In the genomic region with DNA sequence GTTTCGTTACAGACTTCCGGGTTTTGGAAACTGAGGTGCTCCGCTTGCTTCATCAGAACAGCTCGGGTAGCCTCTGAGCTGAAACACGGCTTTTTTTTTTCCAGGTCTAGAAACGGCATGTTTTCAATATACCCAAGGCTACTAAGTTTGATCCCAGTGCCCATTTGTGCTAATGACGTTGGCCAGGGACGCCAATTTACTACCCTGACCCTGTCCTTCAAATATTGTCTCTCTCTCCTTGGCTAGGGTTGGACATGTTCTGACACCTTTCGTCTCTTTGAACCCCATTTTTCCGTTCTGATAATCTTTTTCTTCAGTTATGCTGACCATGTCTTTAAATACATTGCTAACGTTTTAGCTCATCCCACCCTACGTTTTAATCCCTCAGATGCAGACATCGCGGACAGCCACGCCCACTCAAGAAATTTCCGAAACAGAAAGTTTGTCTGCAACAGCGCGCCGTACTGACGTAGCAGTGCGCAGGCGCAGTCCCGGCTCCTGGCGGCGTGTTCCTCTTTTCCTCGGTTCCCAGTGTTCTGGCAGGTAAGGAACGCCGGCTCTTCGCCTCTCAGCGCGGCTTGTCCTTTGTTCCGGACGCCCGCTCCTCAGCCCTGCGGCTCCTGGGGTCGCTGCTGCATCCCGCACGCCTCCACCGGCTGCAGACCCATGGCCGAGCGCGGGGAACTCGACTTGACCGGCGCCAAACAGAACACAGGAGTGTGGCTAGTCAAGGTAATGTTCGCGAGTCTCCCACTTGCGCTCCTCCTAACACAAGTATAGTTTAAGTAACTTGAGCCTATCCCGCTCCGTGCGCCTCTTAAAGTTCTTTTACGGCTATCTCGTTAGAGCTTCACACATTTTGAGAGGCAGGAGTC, we compare ENCODE assay signal across 1 cellular context.
TF ChIP-seq lines count a peak whose summit lies in the region.

Gene GTF2F2, plus strand, starts transcription at position 521 of the 875 bp plus-strand sequence. Its CDS starts 146 bp downstream, at position 667.

TF ChIP-seq in HepG2, 621 proteins besides CTCF, POLR2A, EP300 and RAD21 (continued from another document and continues in another):
- peak; percentile 41; the same call in 1 of the 2 replicates for TF ChIP-seq NRL (CRISPR knock-in tag; IDR thresholded peaks at IDR 0.05; ENCODE audit: borderline replicate concordance)
- TF ChIP-seq, protein P1, sequence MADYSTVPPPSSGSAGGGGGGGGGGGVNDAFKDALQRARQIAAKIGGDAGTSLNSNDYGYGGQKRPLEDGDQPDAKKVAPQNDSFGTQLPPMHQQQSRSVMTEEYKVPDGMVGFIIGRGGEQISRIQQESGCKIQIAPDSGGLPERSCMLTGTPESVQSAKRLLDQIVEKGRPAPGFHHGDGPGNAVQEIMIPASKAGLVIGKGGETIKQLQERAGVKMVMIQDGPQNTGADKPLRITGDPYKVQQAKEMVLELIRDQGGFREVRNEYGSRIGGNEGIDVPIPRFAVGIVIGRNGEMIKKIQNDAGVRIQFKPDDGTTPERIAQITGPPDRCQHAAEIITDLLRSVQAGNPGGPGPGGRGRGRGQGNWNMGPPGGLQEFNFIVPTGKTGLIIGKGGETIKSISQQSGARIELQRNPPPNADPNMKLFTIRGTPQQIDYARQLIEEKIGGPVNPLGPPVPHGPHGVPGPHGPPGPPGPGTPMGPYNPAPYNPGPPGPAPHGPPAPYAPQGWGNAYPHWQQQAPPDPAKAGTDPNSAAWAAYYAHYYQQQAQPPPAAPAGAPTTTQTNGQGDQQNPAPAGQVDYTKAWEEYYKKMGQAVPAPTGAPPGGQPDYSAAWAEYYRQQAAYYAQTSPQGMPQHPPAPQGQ (CRISPR knock-in tag; IDR thresholded peaks at IDR 0.05; ENCODE audit: borderline replicate concordance), result 0 out of 2 replicates have a peak, but pooled peaks have one; percentile 21
- TF ChIP-seq GLMP (CRISPR knock-in tag; IDR thresholded peaks at IDR 0.05; ENCODE audit: borderline replicate concordance), result no peak
- TF ChIP-seq ZFP36L1 (CRISPR knock-in tag; IDR thresholded peaks at IDR 0.05), result 0 out of 2 replicates have a peak, but pooled peaks have one; percentile 57
- TF ChIP-seq ZC3H13 (CRISPR knock-in tag; IDR thresholded peaks at IDR 0.05), result no peak
- TF ChIP-seq ZNF430 (CRISPR knock-in tag; IDR thresholded peaks at IDR 0.05), result no peak
- TF ChIP-seq CREB3 (CRISPR knock-in tag; IDR thresholded peaks at IDR 0.05), result no peak
- TF ChIP-seq, protein P2, sequence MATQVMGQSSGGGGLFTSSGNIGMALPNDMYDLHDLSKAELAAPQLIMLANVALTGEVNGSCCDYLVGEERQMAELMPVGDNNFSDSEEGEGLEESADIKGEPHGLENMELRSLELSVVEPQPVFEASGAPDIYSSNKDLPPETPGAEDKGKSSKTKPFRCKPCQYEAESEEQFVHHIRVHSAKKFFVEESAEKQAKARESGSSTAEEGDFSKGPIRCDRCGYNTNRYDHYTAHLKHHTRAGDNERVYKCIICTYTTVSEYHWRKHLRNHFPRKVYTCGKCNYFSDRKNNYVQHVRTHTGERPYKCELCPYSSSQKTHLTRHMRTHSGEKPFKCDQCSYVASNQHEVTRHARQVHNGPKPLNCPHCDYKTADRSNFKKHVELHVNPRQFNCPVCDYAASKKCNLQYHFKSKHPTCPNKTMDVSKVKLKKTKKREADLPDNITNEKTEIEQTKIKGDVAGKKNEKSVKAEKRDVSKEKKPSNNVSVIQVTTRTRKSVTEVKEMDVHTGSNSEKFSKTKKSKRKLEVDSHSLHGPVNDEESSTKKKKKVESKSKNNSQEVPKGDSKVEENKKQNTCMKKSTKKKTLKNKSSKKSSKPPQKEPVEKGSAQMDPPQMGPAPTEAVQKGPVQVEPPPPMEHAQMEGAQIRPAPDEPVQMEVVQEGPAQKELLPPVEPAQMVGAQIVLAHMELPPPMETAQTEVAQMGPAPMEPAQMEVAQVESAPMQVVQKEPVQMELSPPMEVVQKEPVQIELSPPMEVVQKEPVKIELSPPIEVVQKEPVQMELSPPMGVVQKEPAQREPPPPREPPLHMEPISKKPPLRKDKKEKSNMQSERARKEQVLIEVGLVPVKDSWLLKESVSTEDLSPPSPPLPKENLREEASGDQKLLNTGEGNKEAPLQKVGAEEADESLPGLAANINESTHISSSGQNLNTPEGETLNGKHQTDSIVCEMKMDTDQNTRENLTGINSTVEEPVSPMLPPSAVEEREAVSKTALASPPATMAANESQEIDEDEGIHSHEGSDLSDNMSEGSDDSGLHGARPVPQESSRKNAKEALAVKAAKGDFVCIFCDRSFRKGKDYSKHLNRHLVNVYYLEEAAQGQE (IDR thresholded peaks at IDR 0.05; ENCODE audit: borderline replicate concordance in 1 of 2, low read depth in 1 of 2, low read length in 2 of 2), result peak in 1 of 2 experiments; percentile 43; a peak in 1 of 4 replicates
- TF ChIP-seq HNRNPLL (IDR thresholded peaks at IDR 0.05; ENCODE audit: low read depth, low read length, poor library complexity, severe bottlenecking), result peak; percentile 78
- TF ChIP-seq, protein P3, sequence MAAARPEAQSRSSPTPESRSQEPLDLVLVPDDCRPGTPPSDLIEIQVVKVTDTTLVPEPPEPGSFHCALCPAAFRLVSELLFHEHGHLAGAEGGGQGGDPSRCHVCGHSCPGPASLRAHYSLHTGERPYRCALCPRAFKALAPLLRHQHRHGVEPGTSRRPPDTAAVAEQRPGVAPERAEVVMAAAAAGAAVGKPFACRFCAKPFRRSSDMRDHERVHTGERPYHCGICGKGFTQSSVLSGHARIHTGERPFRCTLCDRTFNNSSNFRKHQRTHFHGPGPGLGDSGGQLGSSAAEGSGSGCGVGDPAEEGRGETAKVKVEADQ (CRISPR knock-in tag; IDR thresholded peaks at IDR 0.05; ENCODE audit: borderline replicate concordance), result peak; percentile 43; the same call in 1 of the 2 replicates
- no peak for TF ChIP-seq TP53 (CRISPR knock-in tag; conservative IDR thresholded peaks at IDR 0.05)
- TF ChIP-seq ZBTB7A (CRISPR knock-in tag; IDR thresholded peaks at IDR 0.05), result no peak
- no peak for TF ChIP-seq ZNF850 (CRISPR knock-in tag; conservative IDR thresholded peaks at IDR 0.05)
- 0 out of 2 replicates have a peak, but pooled peaks have one; percentile 11 for TF ChIP-seq SOX13 (IDR thresholded peaks at IDR 0.05)
- peak in 1 of 2 experiments; percentile 48; a peak in 1 of 4 replicates for TF ChIP-seq SOX13 (CRISPR knock-in tag; conservative IDR thresholded peaks at IDR 0.05 in 1 of 2, IDR thresholded peaks at IDR 0.05 in 1 of 2)
- peak; percentile 96 for TF ChIP-seq ARID4A (CRISPR knock-in tag; IDR thresholded peaks at IDR 0.05; ENCODE audit: borderline replicate concordance)
- peak; percentile 84 for TF ChIP-seq KMT2A (CRISPR knock-in tag; IDR thresholded peaks at IDR 0.05)
- TF ChIP-seq TFDP2 (CRISPR knock-in tag; IDR thresholded peaks at IDR 0.05), result peak; percentile 52; the same call in 1 of the 2 replicates
- TF ChIP-seq, protein P4, sequence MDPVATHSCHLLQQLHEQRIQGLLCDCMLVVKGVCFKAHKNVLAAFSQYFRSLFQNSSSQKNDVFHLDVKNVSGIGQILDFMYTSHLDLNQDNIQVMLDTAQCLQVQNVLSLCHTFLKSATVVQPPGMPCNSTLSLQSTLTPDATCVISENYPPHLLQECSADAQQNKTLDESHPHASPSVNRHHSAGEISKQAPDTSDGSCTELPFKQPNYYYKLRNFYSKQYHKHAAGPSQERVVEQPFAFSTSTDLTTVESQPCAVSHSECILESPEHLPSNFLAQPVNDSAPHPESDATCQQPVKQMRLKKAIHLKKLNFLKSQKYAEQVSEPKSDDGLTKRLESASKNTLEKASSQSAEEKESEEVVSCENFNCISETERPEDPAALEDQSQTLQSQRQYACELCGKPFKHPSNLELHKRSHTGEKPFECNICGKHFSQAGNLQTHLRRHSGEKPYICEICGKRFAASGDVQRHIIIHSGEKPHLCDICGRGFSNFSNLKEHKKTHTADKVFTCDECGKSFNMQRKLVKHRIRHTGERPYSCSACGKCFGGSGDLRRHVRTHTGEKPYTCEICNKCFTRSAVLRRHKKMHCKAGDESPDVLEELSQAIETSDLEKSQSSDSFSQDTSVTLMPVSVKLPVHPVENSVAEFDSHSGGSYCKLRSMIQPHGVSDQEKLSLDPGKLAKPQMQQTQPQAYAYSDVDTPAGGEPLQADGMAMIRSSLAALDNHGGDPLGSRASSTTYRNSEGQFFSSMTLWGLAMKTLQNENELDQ (CRISPR knock-in tag; IDR thresholded peaks at IDR 0.05; ENCODE audit: borderline replicate concordance), result no peak
- no peak for TF ChIP-seq NCOA1 (CRISPR knock-in tag; IDR thresholded peaks at IDR 0.05)
- no peak for TF ChIP-seq ZNF773 (CRISPR knock-in tag; IDR thresholded peaks at IDR 0.05; ENCODE audit: borderline replicate concordance)
- TF ChIP-seq, protein P5, sequence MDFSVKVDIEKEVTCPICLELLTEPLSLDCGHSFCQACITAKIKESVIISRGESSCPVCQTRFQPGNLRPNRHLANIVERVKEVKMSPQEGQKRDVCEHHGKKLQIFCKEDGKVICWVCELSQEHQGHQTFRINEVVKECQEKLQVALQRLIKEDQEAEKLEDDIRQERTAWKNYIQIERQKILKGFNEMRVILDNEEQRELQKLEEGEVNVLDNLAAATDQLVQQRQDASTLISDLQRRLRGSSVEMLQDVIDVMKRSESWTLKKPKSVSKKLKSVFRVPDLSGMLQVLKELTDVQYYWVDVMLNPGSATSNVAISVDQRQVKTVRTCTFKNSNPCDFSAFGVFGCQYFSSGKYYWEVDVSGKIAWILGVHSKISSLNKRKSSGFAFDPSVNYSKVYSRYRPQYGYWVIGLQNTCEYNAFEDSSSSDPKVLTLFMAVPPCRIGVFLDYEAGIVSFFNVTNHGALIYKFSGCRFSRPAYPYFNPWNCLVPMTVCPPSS (IDR thresholded peaks at IDR 0.05), result no peak
- no peak for TF ChIP-seq PHB2 (IDR thresholded peaks at IDR 0.05; ENCODE audit: partially characterized antibody)
- no peak for TF ChIP-seq LBX2 (CRISPR knock-in tag; IDR thresholded peaks at IDR 0.05; ENCODE audit: borderline replicate concordance)
- TF ChIP-seq SOX6 (IDR thresholded peaks at IDR 0.05), result no peak
- TF ChIP-seq SOX6 (CRISPR knock-in tag; IDR thresholded peaks at IDR 0.05), result peak; percentile 56; the same call in 1 of the 2 replicates
